In genomic region chr19:11867766-11868165, GRCh38 we compare ENCODE assay signal across 1 cellular context. TPM values are rescaled to one million over a fixed set of nuclear protein-coding genes. Genes with fewer than 3 reads are reported as not detected.
"Had no signal": no experiment of that assay in that cellular context is flagged by ENCODE, and none has a peak within 500 bp of the region (broad histone marks: within the 10 kb centered on the region; RNA-seq: fewer than 3 reads in every experiment).

No MANE protein-coding gene starts in this region.

RNA-seq across cellular contexts. Expression of gene ZNF439, which starts 19.2 kb away (rescaled TPM):
- total RNA-seq: HT-29 had no signal
